ENCODE assay signal across 19 cellular contexts in genomic region chr1:178579095-178579494, GRCh38.
DNase-seq lines count a peak whose midpoint lies in the region; ATAC-seq, FAIRE-seq and TF ChIP-seq lines count a peak whose summit lies in the region.
"Had no signal": no experiment of that assay in that cellular context is flagged by ENCODE, and none has a peak within 500 bp of the region (broad histone marks: within the 10 kb centered on the region; RNA-seq: fewer than 3 reads in every experiment).

No MANE protein-coding gene starts in this region.

- peak overlapping the region in 8 of 11 experiments; percentile 8 to 71 (median 54); a peak in 11 of 22 replicates for H3K4me2 ChIP-seq in BLaER1 treated with 17β-estradiol and CSF1 and Interleukin-3, amounts not matched to agents 10 nM and 100 nM
- H3K4me2 ChIP-seq in OCI-LY7 (ENCODE audit: low read length), result peak overlapping the region; percentile 84

- H3K27ac ChIP-seq in BLaER1 treated with 17β-estradiol and CSF1 and Interleukin-3, amounts not matched to agents 10 nM and 100 nM, result no peak overlapping the region
- H3K27ac ChIP-seq in OCI-LY7 (ENCODE audit: low read depth, low read length, poor library complexity, severe bottlenecking), result peak overlapping the region; percentile 99
- H3K27ac ChIP-seq: SJSA1 had no signal

- no peaks in the 10 kb centered on the region for H3K27me3 Mint-ChIP-seq in naive B cell

- H3K4me3 ChIP-seq in BLaER1 treated with 17β-estradiol and CSF1 and Interleukin-3, amounts not matched to agents 10 nM and 100 nM, result no peak overlapping the region
- H3K4me3 ChIP-seq in OCI-LY7 (ENCODE audit: low read depth, low read length, poor library complexity, severe bottlenecking), result peak overlapping the region; percentile 67
- H3K4me3 ChIP-seq: SJSA1 had no signal

- TSS peak; percentile 78 for BruUV-seq in OCI-LY7 (replicated peaks; lab: Mats Ljungman, UMichigan)

- no peaks in the 10 kb centered on the region for H3K9me3 ChIP-seq in BLaER1 treated with 17β-estradiol and CSF1 and Interleukin-3, amounts not matched to agents 10 nM and 100 nM (replicated peaks in 1 of 11)
- no peaks in the 10 kb centered on the region for H3K9me3 ChIP-seq in OCI-LY7 (ENCODE audit: low read length)
- H3K9me3 ChIP-seq: SJSA1 had no signal

- intact Hi-C loops in OCI-LY7 (cut with micrococcal nuclease; ENCODE audit: unreplicated experiment), result loop anchor here (1.0 to 5.0 kb wide), 2 partner anchors 451 to 503 kb away; partner anchors contain the start of gene TOR3A

- H3K36me3 ChIP-seq in BLaER1 treated with 17β-estradiol and CSF1 and Interleukin-3, amounts not matched to agents 10 nM and 100 nM, result no peaks in the 10 kb centered on the region
- peaks cover 4% of the 10 kb centered on the region; the same call in 1 of the 2 replicates for H3K36me3 ChIP-seq in OCI-LY7 (ENCODE audit: insufficient read depth, low read length)
- H3K36me3 ChIP-seq: SJSA1 had no signal

- peak; percentile 24 for FAIRE-seq in GM12892 (lab: Jason Lieb, UNC)
- FAIRE-seq: A204.1, H54, HTR-8/SVneo had no signal

- no peak for DNase-seq in GM12892 (ENCODE audit: insufficient read length)
- DNase-seq in OCI-LY7 (ENCODE audit: low spot score), result peak; percentile 69
- no peak for DNase-seq in naive B cell
- DNase-seq in NCI-H2029 (lab: John Stamatoyannopoulos, UW), result no peak
- no peak for DNase-seq in KG1 (lab: John Stamatoyannopoulos, UW)
- DNase-seq in activated CD8-positive, alpha-beta memory T cell treated with anti-CD3 and anti-CD28 coated beads, Interleukin-2, amount 50 U/mL, for 48 hours, result no peak
- DNase-seq: C1 segment of cervical spinal cord; CD8-positive, alpha-beta memory T cell; HFFc6; IMR-90; NCI-H524 treated with DMSO at 0.1 percent for 48 hours; T-helper 17 cell had no signal

- H3K79me2 ChIP-seq in OCI-LY7 (ENCODE audit: insufficient read depth, low read depth, low read length), result peaks cover 48% of the 10 kb centered on the region

- H3K4me3 Mint-ChIP-seq in naive B cell, result peak overlapping the region; percentile 73 to 89 (median 85)
- H3K4me3 Mint-ChIP-seq: CD8-positive, alpha-beta memory T cell; HFFc6; T-helper 17 cell had no signal

- no peak for TF ChIP-seq CTCF in OCI-LY7 (conservative IDR thresholded peaks at IDR 0.05; ENCODE audit: low read length)

- H3K27ac Mint-ChIP-seq in naive B cell, result peak overlapping the region; percentile 95 to 99 (median 98)
- H3K27ac Mint-ChIP-seq: HFFc6, T-helper 17 cell had no signal

- no peaks in the 10 kb centered on the region for H4K20me1 ChIP-seq in BLaER1 treated with 17β-estradiol and CSF1 and Interleukin-3, amounts not matched to agents 10 nM and 100 nM
- no peaks in the 10 kb centered on the region for H4K20me1 ChIP-seq in OCI-LY7 (ENCODE audit: insufficient read depth, low read length)

- peaks cover 80 to 93% (median 87%) of the 10 kb centered on the region in 3 donors for H3K4me1 Mint-ChIP-seq in naive B cell
- H3K4me1 Mint-ChIP-seq: CD8-positive, alpha-beta memory T cell had no signal

- no peaks in the 10 kb centered on the region for H3K9me2 ChIP-seq in OCI-LY7 (ENCODE audit: insufficient read depth, low read length)

- ATAC-seq in naive B cell (ENCODE audit: low read depth in 2 of 2), result peak in 1 of 2 donors; percentile 5
- no peak for ATAC-seq in GM19452 (IDR thresholded peaks at IDR 0.05; ENCODE audit: unreplicated experiment)
- ATAC-seq: Panc1 had no signal

- H2AFZ ChIP-seq in OCI-LY7 (ENCODE audit: low read length), result no peak overlapping the region

- CTCF ChIA-PET in OCI-LY7 (lab: Charles Lee; ENCODE audit: unreplicated experiment), result interaction anchor here (0.8 to 1.5 kb wide), 7 partner anchors 21 to 147 kb away, joined by 3 to 10 read pairs (median 6); partner anchors contain the start of gene RALGPS2

- H3K9me3 Mint-ChIP-seq in naive B cell, result peaks cover 0 to 5% (median 0%) of the 10 kb centered on the region in 7 donors
- H3K9me3 Mint-ChIP-seq: HFFc6 had no signal

- H3K27me3 ChIP-seq in BLaER1 treated with 17β-estradiol and CSF1 and Interleukin-3, amounts not matched to agents 10 nM and 100 nM, result no peaks in the 10 kb centered on the region
- H3K27me3 ChIP-seq: SJSA1 had no signal

- TF ChIP-seq POLR2A in GM12892 (IDR thresholded peaks at IDR 0.05; ENCODE audit: low read depth, low read length), result no peak

- no peak overlapping the region for H3K9ac ChIP-seq in BLaER1 treated with 17β-estradiol and CSF1 and Interleukin-3, amounts not matched to agents 10 nM and 100 nM

- H3K4me1 ChIP-seq in BLaER1 treated with 17β-estradiol and CSF1 and Interleukin-3, amounts not matched to agents 10 nM and 100 nM, result peaks cover 0 to 37% (median 33%) of the 10 kb centered on the region in 10 experiments; a peak in 16 of 20 replicates
- peaks cover 97% of the 10 kb centered on the region for H3K4me1 ChIP-seq in OCI-LY7 (ENCODE audit: insufficient read depth, low read length, poor library complexity, severe bottlenecking)
- H3K4me1 ChIP-seq: SJSA1 had no signal

- POLR2A ChIA-PET in OCI-LY7 (lab: Charles Lee), result interaction anchor here (0.5 to 8.4 kb wide), 28 partner anchors 9 to 1231 kb away, joined by 3 to 288 read pairs (median 4); partner anchors contain the start of gene RALGPS2

- peaks cover 11 to 14% of the 10 kb centered on the region in 2 donors for H3K36me3 Mint-ChIP-seq in naive B cell
- H3K36me3 Mint-ChIP-seq: CD8-positive, alpha-beta memory T cell had no signal
